8 cellular contexts compared by ENCODE assay signal in genomic region chr14:68843471-68844209, GRCh38. TPM values are rescaled to one million over a fixed set of nuclear protein-coding genes. Genes with fewer than 3 reads are reported as not detected.
DNase-seq lines count a peak whose midpoint lies in the region; ATAC-seq and TF ChIP-seq lines count a peak whose summit lies in the region.

No MANE protein-coding gene starts in this region.

- H3K27ac Mint-ChIP-seq in activated CD4-positive, alpha-beta T cell treated with anti-CD3 and anti-CD28 coated beads, Interleukin-2, amount 10 ng/mL, durations not matched to agents 7 days and 5 days: no peak overlapping the region

- H3K36me3 Mint-ChIP-seq in activated CD4-positive, alpha-beta T cell treated with anti-CD3 and anti-CD28 coated beads, Interleukin-2, amount 10 ng/mL, durations not matched to agents 7 days and 5 days (ENCODE audit: low read depth): peaks cover 5% of the 10 kb centered on the region

- peaks cover 20% of the 10 kb centered on the region for H3K4me1 Mint-ChIP-seq in activated CD4-positive, alpha-beta T cell treated with anti-CD3 and anti-CD28 coated beads, Interleukin-2, amount 10 ng/mL, durations not matched to agents 7 days and 5 days

- H3K4me3 Mint-ChIP-seq in activated CD4-positive, alpha-beta T cell treated with anti-CD3 and anti-CD28 coated beads, Interleukin-2, amount 10 ng/mL, durations not matched to agents 7 days and 5 days: no peak overlapping the region

- no peaks in the 10 kb centered on the region for H3K27me3 ChIP-seq in BE2C
- peaks cover 2% of the 10 kb centered on the region; the same call in 1 of the 2 replicates for H3K27me3 ChIP-seq in H7 (ENCODE audit: control insufficient read depth, insufficient read depth, low read length)
- no peaks in the 10 kb centered on the region for H3K27me3 ChIP-seq in right lobe of liver

- ATAC-seq in right lobe of liver: peak; percentile 87 to 94 (median 94)
- ATAC-seq in HG03108 (IDR thresholded peaks at IDR 0.05; ENCODE audit: unreplicated experiment): no peak

- H3K4me1 ChIP-seq in BE2C (no peaks in the 10 kb centered on the region), right lobe of liver (peaks cover 0 to 15% (median 1%) of the 10 kb centered on the region in 4 donors)

- H3K27ac ChIP-seq in right lobe of liver: no peak overlapping the region

- H3K4me3 ChIP-seq in BE2C (ENCODE audit: low read depth, low read length) (peak overlapping the region; percentile 38), H7 (ENCODE audit: insufficient read depth, low read depth, low read length) (peak overlapping the region; percentile 25; the same call in 1 of the 2 replicates), right lobe of liver (peak overlapping the region in 1 of 3 donors; percentile 26)

- intact Hi-C loops in right lobe of liver (cut with DNase I): no loop called here

- no peak for TF ChIP-seq POLR2A in right lobe of liver (IDR thresholded peaks at IDR 0.05)

- TF ChIP-seq CTCF in BE2C (IDR thresholded peaks at IDR 0.05; ENCODE audit: low read depth, low read length) (peak; percentile 92), right lobe of liver (IDR thresholded peaks at IDR 0.05) (peak; percentile 81 to 97 (median 92))

- peak; percentile 75 for DNase-seq in BE2C
- peak; percentile 84 for DNase-seq in H7
- peak; percentile 65 for DNase-seq in NCI-H460 (ENCODE audit: extremely low read depth, low read depth)
- DNase-seq in activated CD4-positive, alpha-beta T cell treated with anti-CD3 and anti-CD28 coated beads, Interleukin-2, amount 10 ng/mL, durations not matched to agents 7 days and 5 days: peak; percentile 77
- peak; percentile 86 for DNase-seq in dermis blood vessel endothelial cell
- peak; percentile 75 to 85 (median 83) for DNase-seq in right lobe of liver
- DNase-seq in stimulated activated CD4-positive, alpha-beta T cell treated with anti-CD3 and anti-CD28 coated beads, Interleukin-4, amount 100 ng/mL, for 24 hours: peak; percentile 81

- H3K36me3 ChIP-seq in BE2C: no peaks in the 10 kb centered on the region
- H3K36me3 ChIP-seq in H7 (replicated peaks; ENCODE audit: control insufficient read depth, insufficient read depth, low read length): no peaks in the 10 kb centered on the region
- no peaks in the 10 kb centered on the region for H3K36me3 ChIP-seq in right lobe of liver

- POLR2A ChIA-PET in activated CD4-positive, alpha-beta T cell treated with anti-CD3 and anti-CD28 coated beads, Interleukin-2, amount 10 ng/mL, durations not matched to agents 7 days and 5 days (lab: Charles Lee): no interaction called here

- CTCF ChIA-PET in activated CD4-positive, alpha-beta T cell treated with anti-CD3 and anti-CD28 coated beads, Interleukin-2, amount 10 ng/mL, durations not matched to agents 7 days and 5 days (lab: Charles Lee): interaction anchor here (0.6 to 1.8 kb wide), 30 partner anchors 15 to 1484 kb away, joined by 3 to 8 read pairs (median 3); partner anchors contain the start of gene EIF2S1

- WGBS in right lobe of liver (ENCODE audit: insufficient coverage, low coverage, low lambda C conversion rate, missing lambda C conversion rate): 31% methylated on average over 10 of the region's 19 CpGs

- peaks cover 4% of the 10 kb centered on the region for H3K9me3 Mint-ChIP-seq in activated CD4-positive, alpha-beta T cell treated with anti-CD3 and anti-CD28 coated beads, Interleukin-2, amount 10 ng/mL, durations not matched to agents 7 days and 5 days

- no peaks in the 10 kb centered on the region for H3K27me3 Mint-ChIP-seq in activated CD4-positive, alpha-beta T cell treated with anti-CD3 and anti-CD28 coated beads, Interleukin-2, amount 10 ng/mL, durations not matched to agents 7 days and 5 days

- H3K9me3 ChIP-seq in BE2C (no peaks in the 10 kb centered on the region), right lobe of liver (no peaks in the 10 kb centered on the region)

RNA-seq across cellular contexts. Expression of gene ZFP36L1, which starts 50.8 kb away (rescaled TPM):
- polyA plus RNA-seq in BE2C (2012; ENCODE audit: insufficient read depth, insufficient read length, low read depth): 0.71 TPM
- total RNA-seq in H7 (2014; rRNA removed; shearing (Covaris generic)): 47.8 and 73.1 TPM in 2 replicates
- total RNA-seq in NCI-H460 (2014; rRNA removed; shearing (Covaris generic)): 14.1 and 17.1 TPM in 2 replicates
- polyA plus RNA-seq in NCI-H460 (2014; cell fraction: nucleus; rRNA removed): 7.3 and 9.9 TPM in 2 replicates
- 10 to 100 TPM; 81.7 to 82.2 TPM for total RNA-seq in activated CD4-positive, alpha-beta T cell treated with anti-CD3 and anti-CD28 coated beads, Interleukin-2, amount 10 ng/mL, durations not matched to agents 7 days and 5 days
- total RNA-seq in dermis blood vessel endothelial cell: 72.2 and 94.7 TPM in 2 replicates
- 100 to 1,000 TPM; 109 to 298 (median 218) TPM for total RNA-seq in right lobe of liver
